In genomic region chr6:5817869-5818268, GRCh38 we compare ENCODE assay signal across 31 cellular contexts.
"Had no signal": no experiment of that assay in that cellular context is flagged by ENCODE, and none has a peak within 500 bp of the region (broad histone marks: within the 10 kb centered on the region; RNA-seq: fewer than 3 reads in every experiment).

No MANE protein-coding gene starts in this region.

- FAIRE-seq: RCC 7860 had no signal

- H3K27me3 ChIP-seq: brain microvascular endothelial cell had no signal

- DNase-seq: activated CD4-positive, alpha-beta memory T cell treated with anti-CD3 and anti-CD28 coated beads, Interleukin-2, amount 10 ng/mL, durations not matched to agents 7 days and 5 days; activated CD4-positive, alpha-beta T cell treated with anti-CD3 and anti-CD28 coated beads for 1 hour; activated CD4-positive, alpha-beta T cell treated with anti-CD3 and anti-CD28 coated beads for 48 hours; activated CD4-positive, CD25-positive, alpha-beta regulatory T cell; activated CD8-positive, alpha-beta memory T cell treated with anti-CD3 and anti-CD28 coated beads for 24 hours; activated CD8-positive, alpha-beta memory T cell treated with anti-CD3 and anti-CD28 coated beads, Interleukin-2, amount 10 ng/mL, durations not matched to agents 7 days and 5 days; activated CD8-positive, alpha-beta memory T cell treated with anti-CD3 and anti-CD28 coated beads, Interleukin-2, amount 50 U/mL, for 48 hours; activated effector memory CD4-positive, alpha-beta T cell treated with Interleukin-2 at 50 U/mL for 16 hours; activated naive CD4-positive, alpha-beta T cell treated with anti-CD3 and anti-CD28 coated beads, Interleukin-2, amount 50 U/mL, for 16 hours; activated naive CD8-positive, alpha-beta T cell treated with anti-CD3 and anti-CD28 coated beads for 36 hours; activated T-cell treated with anti-CD3 and anti-CD28 coated beads, Interleukin-2, amount 50 U/mL, for 48 hours; amniotic stem cell; aorta; brain microvascular endothelial cell; central memory CD4-positive, alpha-beta T cell; MM.1S; MV-4-11; NCI-H1092; NCI-H1436 treated with DMSO at 0.1 percent for 48 hours; NCI-H1694 treated with DMSO at 0.1 percent for 48 hours; NCI-H2029; NCI-H345; NCI-H524 treated with DMSO at 0.1 percent for 48 hours; NK-92 treated with Interleukin-12 subunit alpha and Interleukin-12 subunit beta, amount 100 ng/mL, for 24 hours; PC-3; SIG-M5; T1000; WERI-Rb-1 had no signal

- H3K27ac Mint-ChIP-seq: activated CD4-positive, alpha-beta memory T cell treated with anti-CD3 and anti-CD28 coated beads, Interleukin-2, amount 10 ng/mL, durations not matched to agents 7 days and 5 days; activated CD8-positive, alpha-beta memory T cell treated with anti-CD3 and anti-CD28 coated beads, Interleukin-2, amount 10 ng/mL, durations not matched to agents 7 days and 5 days; activated naive CD8-positive, alpha-beta T cell treated with anti-CD3 and anti-CD28 coated beads for 36 hours had no signal

- ATAC-seq: activated CD8-positive, alpha-beta memory T cell treated with anti-CD3 and anti-CD28 coated beads, Interleukin-2, amount 10 ng/mL, durations not matched to agents 7 days and 5 days; PC-3; Right ventricle myocardium inferior had no signal

- H3K9me3 Mint-ChIP-seq: activated naive CD8-positive, alpha-beta T cell treated with anti-CD3 and anti-CD28 coated beads for 36 hours had no signal

- H3K36me3 Mint-ChIP-seq: activated CD8-positive, alpha-beta memory T cell treated with anti-CD3 and anti-CD28 coated beads, Interleukin-2, amount 10 ng/mL, durations not matched to agents 7 days and 5 days had no signal

- H3K27ac ChIP-seq: brain microvascular endothelial cell, RWPE1, WERI-Rb-1 had no signal

- H3K27me3 Mint-ChIP-seq: activated CD8-positive, alpha-beta memory T cell treated with anti-CD3 and anti-CD28 coated beads, Interleukin-2, amount 10 ng/mL, durations not matched to agents 7 days and 5 days; activated naive CD8-positive, alpha-beta T cell treated with anti-CD3 and anti-CD28 coated beads for 36 hours had no signal

- H3K36me3 ChIP-seq: brain microvascular endothelial cell, WERI-Rb-1 had no signal

- H3K4me3 Mint-ChIP-seq: activated CD4-positive, alpha-beta memory T cell treated with anti-CD3 and anti-CD28 coated beads, Interleukin-2, amount 10 ng/mL, durations not matched to agents 7 days and 5 days; activated CD8-positive, alpha-beta memory T cell treated with anti-CD3 and anti-CD28 coated beads, Interleukin-2, amount 10 ng/mL, durations not matched to agents 7 days and 5 days; activated naive CD8-positive, alpha-beta T cell treated with anti-CD3 and anti-CD28 coated beads for 36 hours had no signal
